15 cellular contexts compared by ENCODE assay signal in genomic region chr6:39365281-39366074, GRCh38. TPM values are rescaled to one million over a fixed set of nuclear protein-coding genes. Genes with fewer than 3 reads are reported as not detected.
DNase-seq lines count a peak whose midpoint lies in the region; ATAC-seq and TF ChIP-seq lines count a peak whose summit lies in the region.
"Had no signal": no experiment of that assay in that cellular context is flagged by ENCODE, and none has a peak within 500 bp of the region (broad histone marks: within the 10 kb centered on the region; RNA-seq: fewer than 3 reads in every experiment).

No MANE protein-coding gene starts in this region.

- H3K27ac Mint-ChIP-seq in type B pancreatic cell: no peak overlapping the region

- intact Hi-C loops in cardiac septum (cut with DNase I): no loop called here
- intact Hi-C loops in left ventricle myocardium superior (cut with micrococcal nuclease): no loop called here
- intact Hi-C loops in posterior cingulate gyrus (cut with DNase I): loop anchor here (10.0 kb wide), 1 partner anchor 1699 kb away; no protein-coding TSS in a partner anchor
- intact Hi-C loops in mucosa of descending colon (cut with DNase I, micrococcal nuclease): no loop called here

- no peaks in the 10 kb centered on the region for H3K36me3 ChIP-seq in mucosa of descending colon (ENCODE audit: low read depth)
- H3K36me3 ChIP-seq: tibial artery had no signal

- no peaks in the 10 kb centered on the region for H3K4me1 ChIP-seq in mucosa of descending colon (ENCODE audit: low read depth)

- peaks cover 9% of the 10 kb centered on the region for H3K27me3 Mint-ChIP-seq in type B pancreatic cell

- no peak overlapping the region for H3K4me3 Mint-ChIP-seq in type B pancreatic cell

- H3K4me1 Mint-ChIP-seq in type B pancreatic cell (ENCODE audit: unreplicated experiment): peaks cover 26% of the 10 kb centered on the region

- no peaks in the 10 kb centered on the region for H3K9me3 Mint-ChIP-seq in type B pancreatic cell

- no peak for ATAC-seq in left ventricle myocardium superior
- ATAC-seq in HG02885 (IDR thresholded peaks at IDR 0.05; ENCODE audit: poor library complexity, unreplicated experiment): no peak
- no peak for ATAC-seq in mucosa of descending colon
- ATAC-seq: GM12878 had no signal

- no peaks in the 10 kb centered on the region for H3K36me3 Mint-ChIP-seq in type B pancreatic cell

- no peaks in the 10 kb centered on the region for H3K9me3 ChIP-seq in mucosa of descending colon
- H3K9me3 ChIP-seq: tibial artery had no signal

- no peak for TF ChIP-seq CTCF in fibroblast of pulmonary artery (IDR thresholded peaks at IDR 0.05; ENCODE audit: low read length, missing control alignments)
- no peak for TF ChIP-seq CTCF in type B pancreatic cell (conservative IDR thresholded peaks at IDR 0.05)
- TF ChIP-seq CTCF in mucosa of descending colon (IDR thresholded peaks at IDR 0.05): no peak

- H3K4me3 ChIP-seq in fibroblast of pulmonary artery (replicated peaks; ENCODE audit: low read depth, low read length) (no peak overlapping the region), mucosa of descending colon (no peak overlapping the region)
- H3K4me3 ChIP-seq: GM12878, tibial artery had no signal

- peak; percentile 51 for DNase-seq in cardiac septum (ENCODE audit: low spot score)
- DNase-seq in left ventricle myocardium superior: no peak
- DNase-seq in amniotic epithelial cell (ENCODE audit: low read depth): peak; percentile 1
- peak; percentile 22 for DNase-seq in fibroblast of pulmonary artery (ENCODE audit: low read depth)
- DNase-seq in posterior cingulate gyrus: no peak
- no peak for DNase-seq in type B pancreatic cell (ENCODE audit: extremely low spot score, unreplicated experiment)
- DNase-seq in mucosa of descending colon: no peak
- DNase-seq: activated naive CD4-positive, alpha-beta T cell treated with anti-CD3 and anti-CD28 coated beads, Interleukin-2, amount 50 U/mL, for 16 hours; NCI-H2029 treated with DMSO at 0.1 percent for 48 hours; NCI-H82; SHP77; stimulated activated CD4-positive, alpha-beta T cell treated with anti-CD3 and anti-CD28 coated beads, Interleukin-15, amount 100 ng/mL, for 24 hours; tibial artery had no signal

RNA-seq across cellular contexts. Expression of gene KCNK16, which starts 43.0 kb away (rescaled TPM):
- total RNA-seq in cardiac septum: not detected
- not detected for total RNA-seq in left ventricle myocardium superior
- 22.6 and 41.1 TPM in 2 replicates for total RNA-seq in type B pancreatic cell (ENCODE audit: low replicate concordance)
- total RNA-seq in mucosa of descending colon: not detected
- total RNA-seq: GM12878 had no signal

RNA-seq across cellular contexts. Expression of gene KCNK17, which starts 51.3 kb away (rescaled TPM):
- total RNA-seq in cardiac septum: 0.38 TPM
- total RNA-seq in left ventricle myocardium superior: not detected
- total RNA-seq in type B pancreatic cell (ENCODE audit: low replicate concordance): 9.9 and 18.6 TPM in 2 replicates
- under 1 TPM in 2 of 3 donors, not detected in 1; 0.24 to 0.63 TPM for total RNA-seq in mucosa of descending colon
- total RNA-seq: GM12878 had no signal

Comparison
In these comparisons a context has a peak if more than half of its experiments do, and no peak if none do; other contexts are left out.
1. DNase-seq: peak in cardiac septum (single experiment), amniotic epithelial cell (single experiment) and fibroblast of pulmonary artery (single experiment); none in left ventricle myocardium superior (single experiment), posterior cingulate gyrus (0 of 10), type B pancreatic cell (single experiment) and mucosa of descending colon (0 of 3).
2. RNA of gene KCNK16, which starts 43.0 kb away (total RNA-seq): 22.6 to 41.1 TPM in type B pancreatic cell; not detected in cardiac septum (single experiment), not detected in left ventricle myocardium superior (single experiment) and not detected in mucosa of descending colon; every median in the first group is over 10 times any median in the second.